In the genomic region with DNA sequence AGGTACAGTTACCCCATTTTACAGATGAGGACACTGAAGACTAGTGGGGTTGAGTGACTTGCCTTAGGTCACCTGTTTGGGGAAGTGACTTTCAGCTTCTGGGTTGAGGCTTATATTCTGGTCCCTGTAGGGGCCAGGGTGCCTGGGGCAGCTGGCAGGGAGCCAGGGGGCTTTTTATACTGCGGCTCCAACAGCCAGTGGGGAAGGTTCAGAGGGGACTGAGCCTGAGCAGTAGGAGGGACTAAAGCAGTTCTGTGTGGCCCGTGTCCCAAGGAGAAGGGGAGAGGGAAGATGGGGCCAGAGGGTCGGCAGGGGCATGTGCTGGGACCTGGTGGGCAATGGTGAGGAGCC, we compare ENCODE assay signal across 2 cellular contexts.
TF ChIP-seq lines count a peak whose summit lies in the region.

No MANE protein-coding gene starts in this region.

TF ChIP-seq in A549, 52 proteins besides CTCF, POLR2A, EP300 and RAD21 (continued from another document):
- TF ChIP-seq HMGXB4 (CRISPR knock-in tag; IDR thresholded peaks at IDR 0.05; ENCODE audit: borderline replicate concordance) (no peak), ZNF302 (CRISPR knock-in tag; IDR thresholded peaks at IDR 0.05) (no peak), TFCP2L1 (CRISPR knock-in tag; IDR thresholded peaks at IDR 0.05) (no peak), JUNB (IDR thresholded peaks at IDR 0.05) (no peak), MAZ (IDR thresholded peaks at IDR 0.05; ENCODE audit: borderline replicate concordance, low read depth, low read length) (no peak), CEBPB (IDR thresholded peaks at IDR 0.05) (no peak), CHD4 (IDR thresholded peaks at IDR 0.05; ENCODE audit: borderline replicate concordance) (no peak), ZFP36 (IDR thresholded peaks at IDR 0.05; ENCODE audit: borderline replicate concordance, partially characterized antibody) (no peak), E2F6 (IDR thresholded peaks at IDR 0.05; ENCODE audit: borderline replicate concordance, low read depth) (no peak), JUN (IDR thresholded peaks at IDR 0.05) (no peak), ZC3H11A (IDR thresholded peaks at IDR 0.05) (no peak), FOSL2 (IDR thresholded peaks at IDR 0.05) (no peak), FOSL2 (CRISPR knock-in tag; IDR thresholded peaks at IDR 0.05) (no peak), POLR2AphosphoS2 (conservative IDR thresholded peaks at IDR 0.05; ENCODE audit: low read length) (no peak), MAFK (IDR thresholded peaks at IDR 0.05; ENCODE audit: partially characterized antibody) (no peak), SMC3 (IDR thresholded peaks at IDR 0.05) (no peak), HOXB5 (CRISPR knock-in tag; IDR thresholded peaks at IDR 0.05) (no peak), RFX5 (IDR thresholded peaks at IDR 0.05) (no peak)

TF ChIP-seq in SK-N-SH, 30 proteins besides CTCF, POLR2A, EP300 and RAD21 (continued from another document):
- no peak for TF ChIP-seq IRF3 (IDR thresholded peaks at IDR 0.05; ENCODE audit: low read depth, low read length)
- TF ChIP-seq, protein P1, sequence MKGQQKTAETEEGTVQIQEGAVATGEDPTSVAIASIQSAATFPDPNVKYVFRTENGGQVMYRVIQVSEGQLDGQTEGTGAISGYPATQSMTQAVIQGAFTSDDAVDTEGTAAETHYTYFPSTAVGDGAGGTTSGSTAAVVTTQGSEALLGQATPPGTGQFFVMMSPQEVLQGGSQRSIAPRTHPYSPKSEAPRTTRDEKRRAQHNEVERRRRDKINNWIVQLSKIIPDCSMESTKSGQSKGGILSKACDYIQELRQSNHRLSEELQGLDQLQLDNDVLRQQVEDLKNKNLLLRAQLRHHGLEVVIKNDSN (IDR thresholded peaks at IDR 0.05; ENCODE audit: borderline replicate concordance, low read depth) = no peak
- TF ChIP-seq SMC3 (IDR thresholded peaks at IDR 0.05; ENCODE audit: low read depth, low read length) = no peak
- TF ChIP-seq FOXM1 (IDR thresholded peaks at IDR 0.05; ENCODE audit: low read depth) = no peak
- no peak for TF ChIP-seq EZH2phosphoT487 (IDR thresholded peaks at IDR 0.05; ENCODE audit: borderline replicate concordance, low read depth)
- TF ChIP-seq GATA2 (CRISPR knock-in tag; IDR thresholded peaks at IDR 0.05) = no peak
- no peak for TF ChIP-seq RXRA (IDR thresholded peaks at IDR 0.05; ENCODE audit: borderline replicate concordance, low read depth)
- no peak for TF ChIP-seq FOXJ3 (CRISPR knock-in tag; IDR thresholded peaks at IDR 0.05)
- TF ChIP-seq, protein P2, sequence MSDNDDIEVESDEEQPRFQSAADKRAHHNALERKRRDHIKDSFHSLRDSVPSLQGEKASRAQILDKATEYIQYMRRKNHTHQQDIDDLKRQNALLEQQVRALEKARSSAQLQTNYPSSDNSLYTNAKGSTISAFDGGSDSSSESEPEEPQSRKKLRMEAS (IDR thresholded peaks at IDR 0.05; ENCODE audit: low read depth) = no peak
- TF ChIP-seq YY1 (IDR thresholded peaks at IDR 0.05; ENCODE audit: low read depth) = no peak
- no peak for TF ChIP-seq JUND (IDR thresholded peaks at IDR 0.05)
- TF ChIP-seq MXI1 (IDR thresholded peaks at IDR 0.05; ENCODE audit: low read depth, low read length) = no peak
- TF ChIP-seq FOSL2 (IDR thresholded peaks at IDR 0.05; ENCODE audit: borderline replicate concordance, low read depth) = no peak
